ENCODE assay signal across 23 cellular contexts in the genomic region with DNA sequence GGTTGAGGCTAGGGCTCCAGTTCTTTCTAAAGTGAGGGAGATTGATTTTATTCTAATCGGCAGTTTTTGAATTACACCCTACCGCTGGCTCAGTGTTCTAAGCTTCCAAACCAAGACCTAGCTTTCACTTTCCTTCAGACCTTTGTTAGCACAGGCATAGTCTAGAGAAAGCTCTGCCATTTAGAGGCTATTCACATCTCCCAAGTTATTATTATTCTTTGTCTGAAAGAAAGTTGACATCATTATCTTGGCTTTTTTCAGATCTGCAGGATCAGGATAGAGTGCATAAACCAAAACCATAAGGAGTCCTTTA.
A peak's percentile ranks its signal among the peaks of the same experiment; 100 is the strongest.
DNase-seq lines count a peak whose midpoint lies in the region; ATAC-seq, FAIRE-seq and TF ChIP-seq lines count a peak whose summit lies in the region.
"Had no signal": no experiment of that assay in that cellular context is flagged by ENCODE, and none has a peak within 500 bp of the region (broad histone marks: within the 10 kb centered on the region; RNA-seq: fewer than 3 reads in every experiment).

No MANE protein-coding gene starts in this region.

- no peak for TF ChIP-seq RAD21 in liver (IDR thresholded peaks at IDR 0.05)
- TF ChIP-seq RAD21 in HepG2 (CRISPR knock-in tag; IDR thresholded peaks at IDR 0.05): no peak

- H3K4me3 Mint-ChIP-seq in HFFc6: no peak overlapping the region
- H3K4me3 Mint-ChIP-seq: CD8-positive, alpha-beta T cell; IgD-negative memory B cell had no signal

- H4K20me1 ChIP-seq in HepG2 (ENCODE audit: insufficient read depth, low read length): no peaks in the 10 kb centered on the region
- H4K20me1 ChIP-seq in OCI-LY1 (ENCODE audit: insufficient read depth, low read length): no peaks in the 10 kb centered on the region

- no peaks in the 10 kb centered on the region for H3K27me3 ChIP-seq in liver (ENCODE audit: control insufficient read depth in 4 of 4, insufficient read depth in 4 of 4, low read length in 3 of 4)
- H3K27me3 ChIP-seq in HepG2 (ENCODE audit: control insufficient read depth in 1 of 2, insufficient read depth in 2 of 2, low read length in 2 of 2): no peaks in the 10 kb centered on the region
- H3K27me3 ChIP-seq in OCI-LY1 (ENCODE audit: insufficient read depth, low read length): no peaks in the 10 kb centered on the region

- H3K9me3 ChIP-seq in liver (ENCODE audit: control insufficient read depth in 4 of 4, low read length in 3 of 4) (no peaks in the 10 kb centered on the region), HepG2 (ENCODE audit: low read length) (peaks cover 4% of the 10 kb centered on the region), OCI-LY1 (ENCODE audit: low read length) (no peaks in the 10 kb centered on the region)
- H3K9me3 ChIP-seq: A549 had no signal

- H3K4me1 ChIP-seq in liver (ENCODE audit: control insufficient read depth in 4 of 4, insufficient read depth in 4 of 4, low read length in 3 of 4) (peaks cover 0 to 10% (median 0%) of the 10 kb centered on the region in 4 donors), HepG2 (ENCODE audit: insufficient read depth, low read length) (no peaks in the 10 kb centered on the region), OCI-LY1 (ENCODE audit: insufficient read depth, low read length, severe bottlenecking) (peaks cover 63% of the 10 kb centered on the region)
- H3K4me1 ChIP-seq: A549 had no signal

- intact Hi-C loops in HepG2 (cut with micrococcal nuclease; ENCODE audit: unreplicated experiment): no loop called here

- no peaks in the 10 kb centered on the region for H3K27me3 Mint-ChIP-seq in HFFc6 (ENCODE audit: insufficient read depth)
- H3K27me3 Mint-ChIP-seq: IgD-negative memory B cell had no signal

- H3F3A ChIP-seq in OCI-LY1 (ENCODE audit: insufficient read depth, low read length): no peaks in the 10 kb centered on the region

- in situ Hi-C loops in HepG2 (cut with HindIII; ENCODE audit: extremely low pct_ligation_motif_present, low pct_unique_long_range_greater_than_20kb): no loop called here

- 45% methylated on average over 2 of the region's 2 CpGs for WGBS in liver
- WGBS in HepG2 (ENCODE audit: low lambda C conversion rate): 80% methylated on average over 2 of the region's 2 CpGs

- BruUV-seq in HepG2 (replicated peaks; lab: Mats Ljungman, UMichigan): no TSS peak

- no peak overlapping the region for H3K27ac Mint-ChIP-seq in HFFc6
- H3K27ac Mint-ChIP-seq: CD8-positive, alpha-beta T cell; IgD-negative memory B cell had no signal

- H3K9me2 ChIP-seq in OCI-LY1 (ENCODE audit: low read depth, low read length): no peaks in the 10 kb centered on the region

- DNase-seq in HepG2 (ENCODE audit: low spot score): no peak
- DNase-seq in left lobe of liver (ENCODE audit: low spot score): no peak
- no peak for DNase-seq in HFFc6
- no peak for DNase-seq in NCI-H2029 treated with DMSO at 0.1 percent for 48 hours (lab: John Stamatoyannopoulos, UW)
- DNase-seq: AML-193; Calu3; CD8-positive, alpha-beta T cell; DMS 273 treated with DMSO at 0.1 percent for 48 hours; DND-41; EL; GOT3; H7; KBM-7 had no signal

- no peak for TF ChIP-seq POLR2A in HepG2 (IDR thresholded peaks at IDR 0.05; ENCODE audit: insufficient read depth in 1 of 2, low read depth in 2 of 2, low read length in 2 of 2)

- no peak overlapping the region for H3K9ac ChIP-seq in liver (ENCODE audit: low read depth in 1 of 2, low read length in 2 of 2)
- H3K9ac ChIP-seq in HepG2 (ENCODE audit: insufficient read depth, low read depth, low read length): no peak overlapping the region
- peak overlapping the region; percentile 72 for H3K9ac ChIP-seq in OCI-LY1 (ENCODE audit: low read length)

- no peaks in the 10 kb centered on the region for H3K79me2 ChIP-seq in HepG2 (ENCODE audit: insufficient read depth, low read length)
- no peaks in the 10 kb centered on the region for H3K79me2 ChIP-seq in OCI-LY1 (ENCODE audit: insufficient read depth, low read length)

- FAIRE-seq in HepG2 (lab: Jason Lieb, UNC): no peak
- FAIRE-seq: A549, GM12892, GM18507, HTR-8/SVneo had no signal

- POLR2A ChIA-PET in HepG2 (lab: Yijun Ruan, JAX): no interaction called here

- 0 out of 2 replicates have a peak, but pooled peaks cover 3% of the 10 kb centered on the region for H3K36me3 Mint-ChIP-seq in HFFc6 (ENCODE audit: low read depth)
- H3K36me3 Mint-ChIP-seq: CD8-positive, alpha-beta T cell; IgD-negative memory B cell had no signal

- H2AFZ ChIP-seq in HepG2 (ENCODE audit: low read length) (no peak overlapping the region), OCI-LY1 (ENCODE audit: low read length) (no peak overlapping the region)

- H3K4me3 ChIP-seq in liver (ENCODE audit: low read depth in 1 of 3, low read length in 3 of 3) (peak overlapping the region in 2 of 3 donors; percentile 43 to 56), HepG2 (replicated peaks in 1 of 3; ENCODE audit: insufficient read depth in 1 of 3, low read depth in 2 of 3, low read length in 3 of 3) (no peak overlapping the region), OCI-LY1 (ENCODE audit: low read depth, low read length, poor library complexity, severe bottlenecking) (peak overlapping the region; percentile 55)
- H3K4me3 ChIP-seq: A549 had no signal

- no peaks in the 10 kb centered on the region for H3K4me1 Mint-ChIP-seq in HFFc6 (ENCODE audit: low read depth)
- H3K4me1 Mint-ChIP-seq: IgD-negative memory B cell had no signal

- H3K4me2 ChIP-seq in HepG2 (ENCODE audit: low read depth, low read length) (no peak overlapping the region), OCI-LY1 (ENCODE audit: low read length) (peak overlapping the region; percentile 48)
- H3K4me2 ChIP-seq: A549 had no signal

- CTCF ChIA-PET in HepG2 (lab: Yijun Ruan, JAX; ENCODE audit: low intra/inter-chr PET ratio, low total read pairs): no interaction called here

- no peak for TF ChIP-seq CTCF in liver (IDR thresholded peaks at IDR 0.05; ENCODE audit: low read depth, low read length, missing input control)
- no peak for TF ChIP-seq CTCF in HepG2 (CRISPR knock-in tag; IDR thresholded peaks at IDR 0.05)
- no peak for TF ChIP-seq CTCF in OCI-LY1 (IDR thresholded peaks at IDR 0.05; ENCODE audit: low read length)
- TF ChIP-seq CTCF in HFFc6 (IDR thresholded peaks at IDR 0.05): no peak

- H3K27ac ChIP-seq in liver (ENCODE audit: low read depth in 1 of 2, low read length in 2 of 2) (peak overlapping the region in 1 of 2 donors; percentile 26), HepG2 (ENCODE audit: extremely low read length, insufficient read depth, low read length) (no peak overlapping the region), OCI-LY1 (ENCODE audit: low read depth, low read length, poor library complexity, severe bottlenecking) (peak overlapping the region; percentile 88)
- H3K27ac ChIP-seq: 22Rv1, A549 had no signal

- TF ChIP-seq EP300 in HepG2 (IDR thresholded peaks at IDR 0.05; ENCODE audit: low read depth in 2 of 2, low read length in 2 of 2) (no peak), HepG2 (CRISPR knock-in tag; IDR thresholded peaks at IDR 0.05; ENCODE audit: borderline replicate concordance) (no peak)

- no peak for ATAC-seq in HepG2
- peak; percentile 91 for ATAC-seq in left lobe of liver
- ATAC-seq in GM18870 (IDR thresholded peaks at IDR 0.05; ENCODE audit: unreplicated experiment): no peak
- ATAC-seq: A549; CD8-positive, alpha-beta T cell; HCT116 had no signal

- peaks cover 27% of the 10 kb centered on the region for H3K9me3 Mint-ChIP-seq in HFFc6

- no peaks in the 10 kb centered on the region for H3K36me3 ChIP-seq in liver (ENCODE audit: control insufficient read depth in 4 of 4, insufficient read depth in 3 of 4, low read depth in 1 of 4, low read length in 3 of 4)
- no peaks in the 10 kb centered on the region for H3K36me3 ChIP-seq in HepG2 (replicated peaks in 1 of 2; ENCODE audit: control insufficient read depth in 1 of 2, insufficient read depth in 2 of 2, low read length in 2 of 2)
- H3K36me3 ChIP-seq in OCI-LY1 (ENCODE audit: insufficient read depth, low read length): no peaks in the 10 kb centered on the region; the same call in 1 of the 2 replicates

TF ChIP-seq in liver, 16 proteins besides CTCF, POLR2A, EP300 and RAD21 (continues in another document):
- TF ChIP-seq HNF4G (IDR thresholded peaks at IDR 0.05) (no peak), ZBTB33 (IDR thresholded peaks at IDR 0.05) (no peak), FOXA2 (IDR thresholded peaks at IDR 0.05) (no peak)

TF ChIP-seq in HepG2, 621 proteins besides CTCF, POLR2A, EP300 and RAD21:
- TF ChIP-seq MIER3 (CRISPR knock-in tag; IDR thresholded peaks at IDR 0.05; ENCODE audit: borderline replicate concordance) (no peak), ZNF251 (CRISPR knock-in tag; IDR thresholded peaks at IDR 0.05) (no peak), MATR3 (CRISPR knock-in tag; IDR thresholded peaks at IDR 0.05) (no peak)

Comparison
In these comparisons a context has a peak if more than half of its experiments do, and no peak if none do; other contexts are left out.
1. H3K4me3 ChIP-seq: peak in liver (2 of 3) and OCI-LY1 (single experiment); none in HepG2 (0 of 3).